In genomic region chr14:68139466-68140110, GRCh38 we compare ENCODE assay signal across 1 cellular context.
TF ChIP-seq lines count a peak whose summit lies in the region.

No MANE protein-coding gene starts in this region.

TF ChIP-seq in HCT116, 20 proteins besides CTCF, POLR2A, EP300 and RAD21 (continued from another document):
- TF ChIP-seq, protein P1, sequence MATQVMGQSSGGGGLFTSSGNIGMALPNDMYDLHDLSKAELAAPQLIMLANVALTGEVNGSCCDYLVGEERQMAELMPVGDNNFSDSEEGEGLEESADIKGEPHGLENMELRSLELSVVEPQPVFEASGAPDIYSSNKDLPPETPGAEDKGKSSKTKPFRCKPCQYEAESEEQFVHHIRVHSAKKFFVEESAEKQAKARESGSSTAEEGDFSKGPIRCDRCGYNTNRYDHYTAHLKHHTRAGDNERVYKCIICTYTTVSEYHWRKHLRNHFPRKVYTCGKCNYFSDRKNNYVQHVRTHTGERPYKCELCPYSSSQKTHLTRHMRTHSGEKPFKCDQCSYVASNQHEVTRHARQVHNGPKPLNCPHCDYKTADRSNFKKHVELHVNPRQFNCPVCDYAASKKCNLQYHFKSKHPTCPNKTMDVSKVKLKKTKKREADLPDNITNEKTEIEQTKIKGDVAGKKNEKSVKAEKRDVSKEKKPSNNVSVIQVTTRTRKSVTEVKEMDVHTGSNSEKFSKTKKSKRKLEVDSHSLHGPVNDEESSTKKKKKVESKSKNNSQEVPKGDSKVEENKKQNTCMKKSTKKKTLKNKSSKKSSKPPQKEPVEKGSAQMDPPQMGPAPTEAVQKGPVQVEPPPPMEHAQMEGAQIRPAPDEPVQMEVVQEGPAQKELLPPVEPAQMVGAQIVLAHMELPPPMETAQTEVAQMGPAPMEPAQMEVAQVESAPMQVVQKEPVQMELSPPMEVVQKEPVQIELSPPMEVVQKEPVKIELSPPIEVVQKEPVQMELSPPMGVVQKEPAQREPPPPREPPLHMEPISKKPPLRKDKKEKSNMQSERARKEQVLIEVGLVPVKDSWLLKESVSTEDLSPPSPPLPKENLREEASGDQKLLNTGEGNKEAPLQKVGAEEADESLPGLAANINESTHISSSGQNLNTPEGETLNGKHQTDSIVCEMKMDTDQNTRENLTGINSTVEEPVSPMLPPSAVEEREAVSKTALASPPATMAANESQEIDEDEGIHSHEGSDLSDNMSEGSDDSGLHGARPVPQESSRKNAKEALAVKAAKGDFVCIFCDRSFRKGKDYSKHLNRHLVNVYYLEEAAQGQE (IDR thresholded peaks at IDR 0.05; ENCODE audit: low read depth), result no peak
- TF ChIP-seq, protein P2, sequence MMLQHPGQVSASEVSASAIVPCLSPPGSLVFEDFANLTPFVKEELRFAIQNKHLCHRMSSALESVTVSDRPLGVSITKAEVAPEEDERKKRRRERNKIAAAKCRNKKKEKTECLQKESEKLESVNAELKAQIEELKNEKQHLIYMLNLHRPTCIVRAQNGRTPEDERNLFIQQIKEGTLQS (IDR thresholded peaks at IDR 0.05), result no peak
- TF ChIP-seq POLR2AphosphoS5 (IDR thresholded peaks at IDR 0.05; ENCODE audit: low read depth, low read length), result no peak
- no peak for TF ChIP-seq EZH2phosphoT487 (IDR thresholded peaks at IDR 0.05; ENCODE audit: borderline replicate concordance)
- no peak for TF ChIP-seq CBX3 (IDR thresholded peaks at IDR 0.05; ENCODE audit: low read depth)
- no peak for TF ChIP-seq EZH2 (IDR thresholded peaks at IDR 0.05)
- no peak for TF ChIP-seq ZNF274 (IDR thresholded peaks at IDR 0.05; ENCODE audit: low read depth, low read length)
- no peak for TF ChIP-seq TCF7L2 (IDR thresholded peaks at IDR 0.05; ENCODE audit: borderline replicate concordance, extremely low read depth, insufficient read depth, insufficient read length)
- no peak for TF ChIP-seq ZFX (IDR thresholded peaks at IDR 0.05)
- TF ChIP-seq SRF (IDR thresholded peaks at IDR 0.05; ENCODE audit: low read depth), result no peak
TF ChIP-seq in HCT116: peak in this region for 0.
